ENCODE assay signal across 9 cellular contexts in the genomic region with DNA sequence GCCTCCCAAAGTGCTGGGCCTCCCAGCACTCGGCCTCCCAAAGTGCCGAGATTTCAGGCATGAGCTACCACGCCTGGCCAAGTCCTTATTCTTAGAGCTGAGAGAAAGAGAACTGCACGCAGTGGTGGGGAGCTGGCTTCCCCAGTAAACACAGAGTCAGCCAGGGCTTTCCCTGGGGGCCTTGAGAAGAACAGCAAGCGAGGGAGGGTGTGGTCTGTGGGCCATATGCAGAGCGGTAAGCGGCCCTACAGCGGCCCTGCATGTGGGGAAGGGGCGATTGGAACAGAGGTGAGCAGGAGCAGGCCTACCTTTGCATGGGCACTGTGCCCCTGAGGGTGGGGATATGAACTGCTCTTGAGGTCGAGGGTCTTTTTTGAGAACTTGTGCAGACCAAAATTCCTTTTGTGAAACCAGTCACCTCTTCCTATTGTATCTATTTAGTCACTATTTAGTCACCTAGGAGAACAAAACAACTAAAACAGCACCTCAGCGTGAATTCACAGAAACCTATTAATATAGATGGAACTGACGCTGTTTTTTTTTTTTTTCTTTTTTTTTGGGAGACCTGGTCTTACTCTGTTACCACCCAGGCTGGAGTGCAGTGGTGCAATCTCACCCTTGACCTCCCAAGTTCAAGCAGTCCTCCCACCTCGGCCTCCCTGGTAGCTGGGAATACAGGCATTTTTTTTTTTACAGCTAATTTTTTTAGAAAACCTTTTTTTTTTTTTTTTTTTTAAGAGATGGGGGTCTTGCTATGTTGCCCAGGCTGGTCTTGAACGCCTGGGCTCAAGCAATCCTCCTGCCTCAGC. TPM values are rescaled to one million over a fixed set of nuclear protein-coding genes. Genes with fewer than 3 reads are reported as not detected.
DNase-seq lines count a peak whose midpoint lies in the region; ATAC-seq and TF ChIP-seq lines count a peak whose summit lies in the region.
"Had no signal": no experiment of that assay in that cellular context is flagged by ENCODE, and none has a peak within 500 bp of the region (broad histone marks: within the 10 kb centered on the region; RNA-seq: fewer than 3 reads in every experiment).

No MANE protein-coding gene starts in this region.

- H3K27me3 Mint-ChIP-seq in activated T-helper 2 cell treated with anti-CD3 and anti-CD28 coated beads, Interferon-gamma antibody, Interleukin-2, Interleukin-4, amounts not matched to agents 10 μg/mL and 5 μg/mL and 100 μg/mL, durations not matched to agents 14 hours and 24 hours and 36 hours (ENCODE audit: low read depth), result no peaks in the 10 kb centered on the region
- no peaks in the 10 kb centered on the region for H3K27me3 Mint-ChIP-seq in stimulated activated naive CD8-positive, alpha-beta T cell treated with anti-CD3 and anti-CD28 coated beads, Interleukin-15, amount 100 ng/mL, for 72 hours

- ATAC-seq in GM18870 (IDR thresholded peaks at IDR 0.05; ENCODE audit: unreplicated experiment), result peak; percentile 68
- ATAC-seq in HG02981 (IDR thresholded peaks at IDR 0.05; ENCODE audit: unreplicated experiment), result peak; percentile 71
- ATAC-seq in stimulated activated naive CD8-positive, alpha-beta T cell treated with anti-CD3 and anti-CD28 coated beads, Interleukin-15, amount 100 ng/mL, for 72 hours, result peak; percentile 78

- intact Hi-C loops in activated T-helper 2 cell treated with anti-CD3 and anti-CD28 coated beads, Interferon-gamma antibody, Interleukin-2, Interleukin-4, amounts not matched to agents 10 μg/mL and 5 μg/mL and 100 μg/mL, durations not matched to agents 14 hours and 24 hours and 36 hours (cut with micrococcal nuclease), result no loop called here
- intact Hi-C loops in left ventricle myocardium inferior (cut with micrococcal nuclease), result loop anchor here (5.0 kb wide), 2 partner anchors 43 to 118 kb away; no protein-coding TSS in a partner anchor

- no peaks in the 10 kb centered on the region for H3K36me3 ChIP-seq in left ventricle myocardium inferior

- H3K9me3 ChIP-seq in left ventricle myocardium inferior (replicated peaks), result peaks cover 5% of the 10 kb centered on the region

- DNase-seq in activated T-helper 2 cell treated with anti-CD3 and anti-CD28 coated beads, Interferon-gamma antibody, Interleukin-2, Interleukin-4, amounts not matched to agents 10 μg/mL and 5 μg/mL and 100 μg/mL, durations not matched to agents 14 hours and 24 hours and 36 hours (ENCODE audit: low spot score), result no peak
- peak; percentile 74 for DNase-seq in left ventricle myocardium inferior
- DNase-seq in stimulated activated naive CD8-positive, alpha-beta T cell treated with anti-CD3 and anti-CD28 coated beads, Interleukin-15, amount 100 ng/mL, for 72 hours, result peak; percentile 57 to 74
- DNase-seq in glomerular visceral epithelial cell (ENCODE audit: extremely low spot score), result no peak
- no peak for DNase-seq in HPDE6-E6E7 (ENCODE audit: extremely low spot score)
- no peak for DNase-seq in SW480 (ENCODE audit: low spot score)

- no peak overlapping the region for H3K4me3 Mint-ChIP-seq in activated T-helper 2 cell treated with anti-CD3 and anti-CD28 coated beads, Interferon-gamma antibody, Interleukin-2, Interleukin-4, amounts not matched to agents 10 μg/mL and 5 μg/mL and 100 μg/mL, durations not matched to agents 14 hours and 24 hours and 36 hours (ENCODE audit: low read depth)
- H3K4me3 Mint-ChIP-seq in stimulated activated naive CD8-positive, alpha-beta T cell treated with anti-CD3 and anti-CD28 coated beads, Interleukin-15, amount 100 ng/mL, for 72 hours, result peak overlapping the region; percentile 70 to 73

- H3K27me3 ChIP-seq in left ventricle myocardium inferior (ENCODE audit: low read depth), result no peaks in the 10 kb centered on the region

- H3K27ac ChIP-seq in left ventricle myocardium inferior (replicated peaks), result peak overlapping the region; percentile 91

- H3K4me3 ChIP-seq in left ventricle myocardium inferior, result peak overlapping the region; percentile 14

- H3K27ac Mint-ChIP-seq in activated T-helper 2 cell treated with anti-CD3 and anti-CD28 coated beads, Interferon-gamma antibody, Interleukin-2, Interleukin-4, amounts not matched to agents 10 μg/mL and 5 μg/mL and 100 μg/mL, durations not matched to agents 14 hours and 24 hours and 36 hours, result peak overlapping the region; percentile 65
- H3K27ac Mint-ChIP-seq in stimulated activated naive CD8-positive, alpha-beta T cell treated with anti-CD3 and anti-CD28 coated beads, Interleukin-15, amount 100 ng/mL, for 72 hours, result peak overlapping the region; percentile 92 to 96

- peaks cover 99% of the 10 kb centered on the region for H3K4me1 ChIP-seq in left ventricle myocardium inferior

- peaks cover 85% of the 10 kb centered on the region for H3K4me1 Mint-ChIP-seq in activated T-helper 2 cell treated with anti-CD3 and anti-CD28 coated beads, Interferon-gamma antibody, Interleukin-2, Interleukin-4, amounts not matched to agents 10 μg/mL and 5 μg/mL and 100 μg/mL, durations not matched to agents 14 hours and 24 hours and 36 hours (ENCODE audit: low read depth)
- H3K4me1 Mint-ChIP-seq in stimulated activated naive CD8-positive, alpha-beta T cell treated with anti-CD3 and anti-CD28 coated beads, Interleukin-15, amount 100 ng/mL, for 72 hours, result peaks cover 96% of the 10 kb centered on the region

- peak; percentile 40 for TF ChIP-seq CTCF in left ventricle myocardium inferior (IDR thresholded peaks at IDR 0.05; ENCODE audit: borderline replicate concordance)

- peaks cover 10% of the 10 kb centered on the region for H3K9me3 Mint-ChIP-seq in activated T-helper 2 cell treated with anti-CD3 and anti-CD28 coated beads, Interferon-gamma antibody, Interleukin-2, Interleukin-4, amounts not matched to agents 10 μg/mL and 5 μg/mL and 100 μg/mL, durations not matched to agents 14 hours and 24 hours and 36 hours
- peaks cover 8% of the 10 kb centered on the region in 2 donors for H3K9me3 Mint-ChIP-seq in stimulated activated naive CD8-positive, alpha-beta T cell treated with anti-CD3 and anti-CD28 coated beads, Interleukin-15, amount 100 ng/mL, for 72 hours

- peaks cover 44% of the 10 kb centered on the region for H3K36me3 Mint-ChIP-seq in activated T-helper 2 cell treated with anti-CD3 and anti-CD28 coated beads, Interferon-gamma antibody, Interleukin-2, Interleukin-4, amounts not matched to agents 10 μg/mL and 5 μg/mL and 100 μg/mL, durations not matched to agents 14 hours and 24 hours and 36 hours (ENCODE audit: low read depth)

RNA-seq across cellular contexts. Expression of gene SH2D4B, which starts 36.9 kb away (rescaled TPM):
- 0.05 TPM in 1 of 2 replicates, not detected in the other for total RNA-seq in activated T-helper 2 cell treated with anti-CD3 and anti-CD28 coated beads, Interferon-gamma antibody, Interleukin-2, Interleukin-4, amounts not matched to agents 10 μg/mL and 5 μg/mL and 100 μg/mL, durations not matched to agents 14 hours and 24 hours and 36 hours
- not detected for total RNA-seq in left ventricle myocardium inferior
- total RNA-seq: fibroblast of lung had no signal

RNA-seq across cellular contexts. Expression of gene TSPAN14, which starts 46.7 kb away (rescaled TPM):
- 45.4 and 51.1 TPM in 2 replicates for total RNA-seq in activated T-helper 2 cell treated with anti-CD3 and anti-CD28 coated beads, Interferon-gamma antibody, Interleukin-2, Interleukin-4, amounts not matched to agents 10 μg/mL and 5 μg/mL and 100 μg/mL, durations not matched to agents 14 hours and 24 hours and 36 hours
- total RNA-seq in left ventricle myocardium inferior, result 33.4 TPM

Comparison
In these comparisons a context has a peak if more than half of its experiments do, and no peak if none do; other contexts are left out.
1. DNase-seq: peak in left ventricle myocardium inferior (single experiment) and stimulated activated naive CD8-positive, alpha-beta T cell treated with anti-CD3 and anti-CD28 coated beads, Interleukin-15, amount 100 ng/mL, for 72 hours (2 of 2); none in activated T-helper 2 cell treated with anti-CD3 and anti-CD28 coated beads, Interferon-gamma antibody, Interleukin-2, Interleukin-4, amounts not matched to agents 10 μg/mL and 5 μg/mL and 100 μg/mL, durations not matched to agents 14 hours and 24 hours and 36 hours (single experiment), glomerular visceral epithelial cell (single experiment), HPDE6-E6E7 (single experiment) and SW480 (single experiment).
2. Peak in every context shown above with its lines, with median percentiles within 50 percentile points of each other: ATAC-seq.